Comparison of ENCODE assay signal across 29 cellular contexts in the genomic region with DNA sequence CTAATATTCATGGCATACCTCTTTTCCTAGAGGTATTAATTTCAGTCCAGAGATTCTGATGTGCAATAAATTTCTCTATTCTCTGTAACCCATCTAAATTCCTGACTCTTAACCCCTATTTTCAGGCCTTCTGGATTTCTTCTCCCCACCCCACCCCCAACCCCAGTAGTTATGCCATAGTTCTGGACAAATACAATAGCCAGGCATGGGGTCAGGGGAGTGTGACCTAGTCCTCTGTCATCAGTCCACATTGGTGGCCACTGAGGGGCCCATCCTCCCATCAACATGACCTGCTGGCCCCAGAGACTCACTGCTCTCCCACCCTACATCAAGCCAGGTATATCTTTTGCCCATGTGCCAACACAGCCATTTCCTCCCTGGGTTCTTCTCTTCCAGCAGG. TPM values are rescaled to one million over a fixed set of nuclear protein-coding genes. Genes with fewer than 3 reads are reported as not detected.
"Had no signal": no experiment of that assay in that cellular context is flagged by ENCODE, and none has a peak within 500 bp of the region (broad histone marks: within the 10 kb centered on the region; RNA-seq: fewer than 3 reads in every experiment).

No MANE protein-coding gene starts in this region.

- H3K9me3 ChIP-seq: lower lobe of right lung, ovary, prostate gland, spleen, tibial nerve, uterus had no signal

- H3K27ac Mint-ChIP-seq: mesothelial cell of epicardium; naive B cell; natural killer cell; nephron progenitor cell; stimulated activated effector memory CD8-positive, alpha-beta T cell treated with anti-CD3 and anti-CD28 coated beads, Interleukin-12 subunit alpha, Interleukin-12 subunit beta, amount 100 ng/mL, for 72 hours; type B pancreatic cell had no signal

- H3K27ac ChIP-seq: lower lobe of right lung, ovary, prostate gland, skin epidermis, spleen, tibial nerve, uterus had no signal

- H3K4me1 Mint-ChIP-seq: naive B cell; natural killer cell; stimulated activated effector memory CD8-positive, alpha-beta T cell treated with anti-CD3 and anti-CD28 coated beads, Interleukin-12 subunit alpha, Interleukin-12 subunit beta, amount 100 ng/mL, for 72 hours had no signal

- H3K36me3 Mint-ChIP-seq: mesothelial cell of epicardium; naive B cell; natural killer cell; stimulated activated effector memory CD8-positive, alpha-beta T cell treated with anti-CD3 and anti-CD28 coated beads, Interleukin-12 subunit alpha, Interleukin-12 subunit beta, amount 100 ng/mL, for 72 hours; type B pancreatic cell had no signal

- H3K4me3 Mint-ChIP-seq: mesothelial cell of epicardium; naive B cell; natural killer cell; nephron progenitor cell; stimulated activated effector memory CD8-positive, alpha-beta T cell treated with anti-CD3 and anti-CD28 coated beads, Interleukin-12 subunit alpha, Interleukin-12 subunit beta, amount 100 ng/mL, for 72 hours; stimulated activated naive CD8-positive, alpha-beta T cell treated with anti-CD3 and anti-CD28 coated beads, Interleukin-15, amount 100 ng/mL, for 72 hours; type B pancreatic cell had no signal

- H3K9me3 Mint-ChIP-seq: mesothelial cell of epicardium; natural killer cell; nephron progenitor cell; stimulated activated effector memory CD8-positive, alpha-beta T cell treated with anti-CD3 and anti-CD28 coated beads, Interleukin-12 subunit alpha, Interleukin-12 subunit beta, amount 100 ng/mL, for 72 hours; stimulated activated naive CD8-positive, alpha-beta T cell treated with anti-CD3 and anti-CD28 coated beads, Interleukin-15, amount 100 ng/mL, for 72 hours; type B pancreatic cell had no signal

- DNase-seq: hippocampal formation; kidney glomerular epithelial cell; left cardiac atrium; left ventricle myocardium superior; lower lobe of right lung; mammary epithelial cell; mesendoderm; naive B cell; natural killer cell; nephron progenitor cell; ovary; retina; right cardiac atrium; spleen; stimulated activated CD4-positive, alpha-beta T cell treated with anti-CD3 and anti-CD28 coated beads, Interleukin-4, amount 100 ng/mL, for 24 hours; stimulated activated naive CD4-positive, alpha-beta T cell treated with Interleukin-2 at 50 U/mL for 16 hours; stimulated activated naive CD8-positive, alpha-beta T cell treated with anti-CD3 and anti-CD28 coated beads, Interleukin-15, amount 100 ng/mL, for 72 hours; substantia nigra; uterus had no signal

- H3K27me3 ChIP-seq: ovary, spleen, tibial nerve, uterus had no signal

- H3K36me3 ChIP-seq: lower lobe of right lung, ovary, prostate gland, spleen, tibial nerve, uterus had no signal

- ATAC-seq: left cardiac atrium; left lobe of liver; left ventricle myocardium superior; lower lobe of right lung; natural killer cell; right cardiac atrium; sciatic nerve; stimulated activated effector memory CD8-positive, alpha-beta T cell treated with anti-CD3 and anti-CD28 coated beads, Interleukin-12 subunit alpha, Interleukin-12 subunit beta, amount 100 ng/mL, for 72 hours; stimulated activated naive CD8-positive, alpha-beta T cell treated with anti-CD3 and anti-CD28 coated beads, Interleukin-15, amount 100 ng/mL, for 72 hours had no signal

- H3K4me1 ChIP-seq: lower lobe of right lung, spleen, uterus had no signal

- H3K4me3 ChIP-seq: lower lobe of right lung, ovary, prostate gland, skin epidermis, spleen, tibial nerve, uterus had no signal

- H3K27me3 Mint-ChIP-seq: naive B cell; stimulated activated naive CD8-positive, alpha-beta T cell treated with anti-CD3 and anti-CD28 coated beads, Interleukin-15, amount 100 ng/mL, for 72 hours; type B pancreatic cell had no signal

RNA-seq across cellular contexts. Expression of a gene that starts 3.8 kb away (rescaled TPM):
- total RNA-seq: mammary epithelial cell, mesothelial cell of epicardium, temporal lobe had no signal
- polyA plus RNA-seq: keratinocyte, mammary epithelial cell had no signal
